Comparison of ENCODE assay signal across 1 cellular context in genomic region chr7:158702944-158703343, GRCh38.
TF ChIP-seq lines count a peak whose summit lies in the region.

No MANE protein-coding gene starts in this region.

TF ChIP-seq in IMR-90, 13 proteins besides CTCF, POLR2A, EP300 and RAD21:
- no peak for TF ChIP-seq CHD1 (IDR thresholded peaks at IDR 0.05; ENCODE audit: low read depth, low read length)
- peak; percentile 54; the same call in 1 of the 2 replicates for TF ChIP-seq NFE2L2 (IDR thresholded peaks at IDR 0.05; ENCODE audit: low read depth, low read length)
